In the genomic region with DNA sequence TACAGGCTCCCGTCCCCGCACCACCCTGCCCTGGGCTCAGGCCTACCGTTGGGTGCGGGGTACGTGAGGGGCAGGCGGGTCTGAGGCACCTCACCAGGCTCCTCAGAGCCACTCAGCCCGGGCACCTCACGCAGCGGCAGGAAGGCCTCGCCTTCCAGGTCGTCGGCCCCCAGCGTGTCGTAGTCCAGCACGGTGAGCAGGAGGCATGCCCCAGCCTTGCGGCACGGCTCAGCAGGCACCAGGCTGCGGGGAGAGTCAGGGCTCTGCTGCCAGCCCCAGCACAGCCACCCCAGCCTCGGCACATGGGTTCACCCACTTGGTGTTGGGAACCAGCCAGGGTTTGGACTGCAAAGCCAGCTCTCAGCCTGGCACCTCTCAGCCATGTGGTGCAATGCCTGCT, we compare ENCODE assay signal across 1 cellular context.
A peak's percentile ranks its signal among the peaks of the same experiment; 100 is the strongest.
TF ChIP-seq lines count a peak whose summit lies in the region.

No MANE protein-coding gene starts in this region.

TF ChIP-seq in WTC11, 78 proteins besides CTCF, POLR2A, EP300 and RAD21:
- TF ChIP-seq JUN (CRISPR knock-in tag; IDR thresholded peaks at IDR 0.05) (no peak), FOXP1 (CRISPR knock-in tag; IDR thresholded peaks at IDR 0.05; ENCODE audit: borderline replicate concordance) (0 out of 2 replicates have a peak, but pooled peaks have one; percentile 40), TP53 (CRISPR knock-in tag; IDR thresholded peaks at IDR 0.05) (no peak), ZNF425 (CRISPR knock-in tag; conservative IDR thresholded peaks at IDR 0.05) (no peak), ATF1 (CRISPR knock-in tag; IDR thresholded peaks at IDR 0.05) (0 out of 2 replicates have a peak, but pooled peaks have one; percentile 25), HMGA2 (CRISPR knock-in tag; IDR thresholded peaks at IDR 0.05) (no peak)
- TF ChIP-seq, protein P1, sequence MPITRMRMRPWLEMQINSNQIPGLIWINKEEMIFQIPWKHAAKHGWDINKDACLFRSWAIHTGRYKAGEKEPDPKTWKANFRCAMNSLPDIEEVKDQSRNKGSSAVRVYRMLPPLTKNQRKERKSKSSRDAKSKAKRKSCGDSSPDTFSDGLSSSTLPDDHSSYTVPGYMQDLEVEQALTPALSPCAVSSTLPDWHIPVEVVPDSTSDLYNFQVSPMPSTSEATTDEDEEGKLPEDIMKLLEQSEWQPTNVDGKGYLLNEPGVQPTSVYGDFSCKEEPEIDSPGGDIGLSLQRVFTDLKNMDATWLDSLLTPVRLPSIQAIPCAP (CRISPR knock-in tag; IDR thresholded peaks at IDR 0.05), result peak; percentile 71; the same call in 1 of the 2 replicates
